Comparison of ENCODE assay signal across 16 cellular contexts in the genomic region with DNA sequence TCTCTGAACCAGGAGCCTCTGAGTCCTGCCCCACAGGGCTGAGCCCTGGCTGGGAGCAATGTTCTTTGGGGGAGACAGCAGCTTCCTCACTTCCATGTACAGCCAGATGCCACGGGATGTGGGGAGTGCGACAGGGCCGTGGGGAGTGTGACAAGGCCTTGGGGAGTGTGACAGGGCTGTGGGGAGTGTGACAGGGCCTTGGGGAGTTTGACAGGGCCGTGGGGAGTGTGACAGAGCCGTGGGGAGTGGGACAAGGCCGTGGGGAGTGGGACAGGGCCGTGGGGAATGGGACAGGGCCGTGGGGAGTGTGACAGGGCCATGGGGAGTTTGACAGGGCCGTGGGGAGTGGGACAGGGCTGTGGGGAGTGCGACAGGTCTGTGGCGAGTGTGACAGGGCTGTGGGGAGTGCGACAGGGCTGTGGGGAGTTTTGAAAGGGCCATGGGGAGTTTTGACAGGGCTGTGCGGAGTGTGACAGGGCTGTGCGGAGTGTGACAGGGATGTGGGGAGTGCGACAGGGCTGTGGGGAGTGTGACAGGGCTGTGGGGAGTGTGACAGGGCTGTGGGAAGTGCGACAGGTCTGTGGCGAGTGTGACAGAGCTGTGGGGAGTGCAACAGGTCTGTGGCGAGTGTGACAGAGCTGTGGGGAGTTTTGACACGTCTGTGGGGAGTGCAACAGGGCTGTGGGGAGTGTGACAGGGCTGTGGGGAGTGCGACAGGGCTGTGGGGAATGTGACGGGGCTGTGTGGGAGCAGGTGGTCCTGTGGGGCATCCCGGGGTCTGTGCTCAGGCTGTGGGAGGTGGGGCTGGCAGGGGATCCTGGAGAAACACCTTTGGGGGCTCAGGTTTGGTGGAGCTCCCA. TPM values are rescaled to one million over a fixed set of nuclear protein-coding genes. Genes with fewer than 3 reads are reported as not detected.
DNase-seq lines count a peak whose midpoint lies in the region; ATAC-seq and TF ChIP-seq lines count a peak whose summit lies in the region.
"Had no signal": no experiment of that assay in that cellular context is flagged by ENCODE, and none has a peak within 500 bp of the region (broad histone marks: within the 10 kb centered on the region; RNA-seq: fewer than 3 reads in every experiment).

No MANE protein-coding gene starts in this region.

- peak overlapping the region; percentile 4 for H3K4me2 ChIP-seq in hepatocyte

- no peaks in the 10 kb centered on the region for H3K9me2 ChIP-seq in hepatocyte (replicated peaks; ENCODE audit: insufficient read depth)

- H3K4me3 ChIP-seq in HEK293 (ENCODE audit: low read depth, low read length) (no peak overlapping the region), hepatocyte (no peak overlapping the region)

- H3K9me3 Mint-ChIP-seq in mesothelial cell of epicardium (no peaks in the 10 kb centered on the region), type B pancreatic cell (no peaks in the 10 kb centered on the region)
- H3K9me3 Mint-ChIP-seq: CD4-positive, CD25-positive, alpha-beta regulatory T cell had no signal

- H3K27ac ChIP-seq in HEK293 (ENCODE audit: extremely low read depth, low read depth, low read length), result no peak overlapping the region
- peak overlapping the region; percentile 91 for H3K27ac ChIP-seq in hepatocyte

- H3K27me3 ChIP-seq in hepatocyte, result no peaks in the 10 kb centered on the region

- H3K4me3 Mint-ChIP-seq in mesothelial cell of epicardium (no peak overlapping the region), type B pancreatic cell (no peak overlapping the region)
- H3K4me3 Mint-ChIP-seq: CD4-positive, CD25-positive, alpha-beta regulatory T cell had no signal

- ATAC-seq in stimulated activated naive CD8-positive, alpha-beta T cell treated with anti-CD3 and anti-CD28 coated beads, Interleukin-15, Interleukin-2, amounts not matched to agents 100 U/mL and 50 U/mL, for 24 hours, result no peak
- no peak for ATAC-seq in HG02623 (IDR thresholded peaks at IDR 0.05; ENCODE audit: unreplicated experiment)

- H3K36me3 ChIP-seq in HEK293 (ENCODE audit: control insufficient read depth in 2 of 2, insufficient read depth in 1 of 2, low read length in 2 of 2), result no peaks in the 10 kb centered on the region
- no peaks in the 10 kb centered on the region for H3K36me3 ChIP-seq in hepatocyte (replicated peaks; ENCODE audit: insufficient read depth, low read depth)

- H3K9me3 ChIP-seq in HEK293 (ENCODE audit: control insufficient read depth, insufficient read depth, low read depth, low read length) (no peaks in the 10 kb centered on the region), hepatocyte (ENCODE audit: low read depth) (no peaks in the 10 kb centered on the region)

- WGBS in hepatocyte (ENCODE audit: low lambda C conversion rate, missing lambda C conversion rate), result 74% methylated on average over 18 of the region's 22 CpGs

- H3K79me2 ChIP-seq in hepatocyte, result no peaks in the 10 kb centered on the region

- H3K27me3 Mint-ChIP-seq in mesothelial cell of epicardium (ENCODE audit: low read depth), result peaks cover 17% of the 10 kb centered on the region
- peaks cover 3% of the 10 kb centered on the region for H3K27me3 Mint-ChIP-seq in type B pancreatic cell
- H3K27me3 Mint-ChIP-seq: CD4-positive, CD25-positive, alpha-beta regulatory T cell had no signal

- POLR2A ChIA-PET in HEK293 (lab: Yijun Ruan, JAX), result no interaction called here

- H4K20me1 ChIP-seq in hepatocyte (ENCODE audit: insufficient read depth, poor library complexity, severe bottlenecking), result no peaks in the 10 kb centered on the region

- H3K36me3 Mint-ChIP-seq in mesothelial cell of epicardium (no peaks in the 10 kb centered on the region), type B pancreatic cell (no peaks in the 10 kb centered on the region)
- H3K36me3 Mint-ChIP-seq: CD4-positive, CD25-positive, alpha-beta regulatory T cell had no signal

- H3K27ac Mint-ChIP-seq in mesothelial cell of epicardium (peak overlapping the region; percentile 78), type B pancreatic cell (no peak overlapping the region)

- H2AFZ ChIP-seq in hepatocyte, result no peak overlapping the region

- no peak for DNase-seq in hepatocyte (ENCODE audit: low spot score)
- no peak for DNase-seq in mesothelial cell of epicardium (ENCODE audit: low spot score in 2 of 2, unreplicated experiment in 2 of 2)
- DNase-seq in type B pancreatic cell (ENCODE audit: extremely low spot score, unreplicated experiment), result peak; percentile 43
- DNase-seq in stimulated activated naive CD8-positive, alpha-beta T cell treated with anti-CD3 and anti-CD28 coated beads, Interleukin-15, Interleukin-2, amounts not matched to agents 100 U/mL and 50 U/mL, for 24 hours, result no peak
- no peak for DNase-seq in stimulated activated CD4-positive, alpha-beta T cell treated with anti-CD3 and anti-CD28 coated beads, Interleukin-1b, Interleukin-23, amount 100 ng/mL, for 48 hours
- DNase-seq: CD4-positive, CD25-positive, alpha-beta regulatory T cell; DMS53; NCI-H1417; NCI-H187 treated with DMSO at 0.1 percent for 48 hours; NCI-H345; NCI-H526 treated with DMSO at 0.1 percent for 48 hours; Right ventricle myocardium superior had no signal

- H3K4me1 Mint-ChIP-seq in mesothelial cell of epicardium (peaks cover 26% of the 10 kb centered on the region), type B pancreatic cell (ENCODE audit: unreplicated experiment) (peaks cover 14% of the 10 kb centered on the region)

- CTCF ChIA-PET in HEK293 (lab: Yijun Ruan, JAX), result interaction anchor here (0.6 to 5.8 kb wide), 4 partner anchors 8 to 463 kb away, joined by 3 to 261 read pairs (median 107); a partner anchor contains a TSS

- no peaks in the 10 kb centered on the region for H3K4me1 ChIP-seq in HEK293 (ENCODE audit: control insufficient read depth, insufficient read depth, low read length)
- H3K4me1 ChIP-seq in hepatocyte (ENCODE audit: insufficient read depth), result peaks cover 38% of the 10 kb centered on the region

- TF ChIP-seq CTCF in HEK293 (tag by site-specific recombination; IDR thresholded peaks at IDR 0.05) (no peak), hepatocyte (IDR thresholded peaks at IDR 0.05; ENCODE audit: poor library complexity) (no peak), mesothelial cell of epicardium (IDR thresholded peaks at IDR 0.05; ENCODE audit: unreplicated experiment) (no peak), type B pancreatic cell (conservative IDR thresholded peaks at IDR 0.05) (no peak)

TF ChIP-seq in HEK293, 187 proteins besides CTCF, POLR2A, EP300 and RAD21:
- TF ChIP-seq OVOL3 (tag by site-specific recombination; IDR thresholded peaks at IDR 0.05) (no peak), SCRT2 (tag by site-specific recombination; IDR thresholded peaks at IDR 0.05) (peak; percentile 66), ZFP37 (tag by site-specific recombination; IDR thresholded peaks at IDR 0.05) (no peak)
- TF ChIP-seq, protein P1, sequence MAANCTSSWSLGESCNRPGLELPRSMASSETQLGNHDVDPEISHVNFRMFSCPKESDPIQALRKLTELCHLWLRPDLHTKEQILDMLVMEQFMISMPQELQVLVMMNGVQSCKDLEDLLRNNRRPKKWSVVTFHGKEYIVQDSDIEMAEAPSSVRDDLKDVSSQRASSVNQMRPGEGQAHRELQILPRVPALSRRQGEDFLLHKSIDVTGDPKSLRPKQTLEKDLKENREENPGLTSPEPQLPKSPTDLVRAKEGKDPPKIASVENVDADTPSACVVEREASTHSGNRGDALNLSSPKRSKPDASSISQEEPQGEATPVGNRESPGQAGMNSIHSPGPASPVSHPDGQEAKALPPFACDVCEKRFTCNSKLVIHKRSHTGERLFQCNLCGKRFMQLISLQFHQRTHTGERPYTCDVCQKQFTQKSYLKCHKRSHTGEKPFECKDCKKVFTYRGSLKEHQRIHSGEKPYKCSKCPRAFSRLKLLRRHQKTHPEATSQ (tag by site-specific recombination; IDR thresholded peaks at IDR 0.05), result no peak

RNA-seq across cellular contexts. Expression of a gene that starts 6.6 kb away (rescaled TPM):
- total RNA-seq in hepatocyte, result not detected in 2 replicates
- not detected in 2 replicates for polyA plus RNA-seq in hepatocyte
- total RNA-seq in mesothelial cell of epicardium, result not detected in 3 replicates
- not detected in 2 replicates for total RNA-seq in type B pancreatic cell (ENCODE audit: low replicate concordance)
- total RNA-seq: CD4-positive, CD25-positive, alpha-beta regulatory T cell; HT-29; LHCN-M2; Right ventricle myocardium superior had no signal
- polyA plus RNA-seq: CD4-positive, CD25-positive, alpha-beta regulatory T cell had no signal

RNA-seq across cellular contexts. Expression of a gene that starts 60.0 kb away (rescaled TPM):
- 1.1 and 1.4 TPM in 2 replicates for total RNA-seq in hepatocyte
- polyA plus RNA-seq in hepatocyte, result 0.89 and 1.9 TPM in 2 replicates
- 2.2 to 2.8 TPM (median 2.7 TPM) in 3 replicates for total RNA-seq in mesothelial cell of epicardium
- 3.4 and 7.4 TPM in 2 replicates for total RNA-seq in type B pancreatic cell (ENCODE audit: low replicate concordance)
- polyA plus RNA-seq: CD4-positive, CD25-positive, alpha-beta regulatory T cell had no signal
